ENCODE assay signal across 1 cellular context in the genomic region with DNA sequence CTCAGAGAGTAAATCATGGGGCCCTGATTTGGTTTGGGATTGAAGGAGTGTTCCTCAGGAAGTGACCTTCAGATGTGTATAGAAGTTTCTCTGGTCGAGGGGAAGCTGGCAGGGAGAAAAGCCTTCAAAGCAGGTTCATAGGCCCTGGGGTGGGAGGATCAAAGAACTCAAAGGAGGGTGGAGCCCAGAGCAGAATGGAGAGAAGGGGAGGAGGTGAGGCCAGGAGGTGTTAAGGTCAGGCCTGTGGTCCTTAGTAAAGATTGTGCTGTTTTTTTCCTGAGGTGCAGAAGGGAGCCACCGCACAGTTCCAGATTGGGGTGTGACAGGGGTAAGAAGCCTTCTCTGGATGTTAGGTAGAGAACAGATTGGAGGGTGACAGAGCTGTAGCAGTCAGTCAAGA.
TF ChIP-seq lines count a peak whose summit lies in the region.

No MANE protein-coding gene starts in this region.

TF ChIP-seq in SK-N-SH, 30 proteins besides CTCF, POLR2A, EP300 and RAD21:
- TF ChIP-seq USF2 (IDR thresholded peaks at IDR 0.05; ENCODE audit: borderline replicate concordance, low read depth, low read length): no peak
- no peak for TF ChIP-seq FOSL2 (IDR thresholded peaks at IDR 0.05; ENCODE audit: borderline replicate concordance, low read depth)
- TF ChIP-seq PBX3 (IDR thresholded peaks at IDR 0.05): no peak
- no peak for TF ChIP-seq GATA2 (CRISPR knock-in tag; IDR thresholded peaks at IDR 0.05)
- TF ChIP-seq RFX5 (IDR thresholded peaks at IDR 0.05; ENCODE audit: low read length): no peak
- no peak for TF ChIP-seq EZH2phosphoT487 (IDR thresholded peaks at IDR 0.05; ENCODE audit: borderline replicate concordance, low read depth)
- TF ChIP-seq REST (IDR thresholded peaks at IDR 0.05; ENCODE audit: low read depth, low read length): no peak
- no peak for TF ChIP-seq POLR2AphosphoS5 (IDR thresholded peaks at IDR 0.05; ENCODE audit: low read depth, low read length)
- no peak for TF ChIP-seq RXRA (IDR thresholded peaks at IDR 0.05; ENCODE audit: borderline replicate concordance, low read depth)
- TF ChIP-seq ELF1 (IDR thresholded peaks at IDR 0.05): no peak
- TF ChIP-seq TEAD4 (IDR thresholded peaks at IDR 0.05; ENCODE audit: borderline replicate concordance, insufficient read depth): no peak
- TF ChIP-seq GABPA (IDR thresholded peaks at IDR 0.05; ENCODE audit: low read depth): no peak
- no peak for TF ChIP-seq RCOR1 (IDR thresholded peaks at IDR 0.05; ENCODE audit: low read length)
- TF ChIP-seq, protein P1, sequence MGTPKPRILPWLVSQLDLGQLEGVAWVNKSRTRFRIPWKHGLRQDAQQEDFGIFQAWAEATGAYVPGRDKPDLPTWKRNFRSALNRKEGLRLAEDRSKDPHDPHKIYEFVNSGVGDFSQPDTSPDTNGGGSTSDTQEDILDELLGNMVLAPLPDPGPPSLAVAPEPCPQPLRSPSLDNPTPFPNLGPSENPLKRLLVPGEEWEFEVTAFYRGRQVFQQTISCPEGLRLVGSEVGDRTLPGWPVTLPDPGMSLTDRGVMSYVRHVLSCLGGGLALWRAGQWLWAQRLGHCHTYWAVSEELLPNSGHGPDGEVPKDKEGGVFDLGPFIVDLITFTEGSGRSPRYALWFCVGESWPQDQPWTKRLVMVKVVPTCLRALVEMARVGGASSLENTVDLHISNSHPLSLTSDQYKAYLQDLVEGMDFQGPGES (IDR thresholded peaks at IDR 0.05; ENCODE audit: low read depth, low read length): no peak
